ENCODE assay signal across 1 cellular context in genomic region chr5:36934740-36935356, GRCh38.
TF ChIP-seq lines count a peak whose summit lies in the region.

No MANE protein-coding gene starts in this region.

TF ChIP-seq in IMR-90, 13 proteins besides CTCF, POLR2A, EP300 and RAD21:
- TF ChIP-seq RFX5 (IDR thresholded peaks at IDR 0.05; ENCODE audit: low read depth, low read length) (no peak), MAFK (IDR thresholded peaks at IDR 0.05; ENCODE audit: low read depth, low read length) (no peak), SMC3 (IDR thresholded peaks at IDR 0.05; ENCODE audit: low read depth, low read length) (no peak), CEBPB (IDR thresholded peaks at IDR 0.05; ENCODE audit: low read depth, low read length) (peak; percentile 72; the same call in 1 of the 2 replicates), ELK1 (IDR thresholded peaks at IDR 0.05; ENCODE audit: borderline replicate concordance, low read depth, low read length) (no peak), NFE2L2 (IDR thresholded peaks at IDR 0.05; ENCODE audit: low read depth, low read length) (no peak)
